1 cellular context compared by ENCODE assay signal in genomic region chr10:123863721-123864432, GRCh38.
TF ChIP-seq lines count a peak whose summit lies in the region.

No MANE protein-coding gene starts in this region.

TF ChIP-seq in HCT116, 20 proteins besides CTCF, POLR2A, EP300 and RAD21 (continued from another document):
- TF ChIP-seq REST (IDR thresholded peaks at IDR 0.05; ENCODE audit: low read depth) = no peak
- no peak for TF ChIP-seq SRF (IDR thresholded peaks at IDR 0.05; ENCODE audit: low read depth)
- TF ChIP-seq ELF1 (IDR thresholded peaks at IDR 0.05; ENCODE audit: borderline replicate concordance, low read depth) = no peak
- no peak for TF ChIP-seq YY1 (IDR thresholded peaks at IDR 0.05; ENCODE audit: extremely low read depth, insufficient replicate concordance, low read depth, low read length)
